28 cellular contexts compared by ENCODE assay signal in the genomic region with DNA sequence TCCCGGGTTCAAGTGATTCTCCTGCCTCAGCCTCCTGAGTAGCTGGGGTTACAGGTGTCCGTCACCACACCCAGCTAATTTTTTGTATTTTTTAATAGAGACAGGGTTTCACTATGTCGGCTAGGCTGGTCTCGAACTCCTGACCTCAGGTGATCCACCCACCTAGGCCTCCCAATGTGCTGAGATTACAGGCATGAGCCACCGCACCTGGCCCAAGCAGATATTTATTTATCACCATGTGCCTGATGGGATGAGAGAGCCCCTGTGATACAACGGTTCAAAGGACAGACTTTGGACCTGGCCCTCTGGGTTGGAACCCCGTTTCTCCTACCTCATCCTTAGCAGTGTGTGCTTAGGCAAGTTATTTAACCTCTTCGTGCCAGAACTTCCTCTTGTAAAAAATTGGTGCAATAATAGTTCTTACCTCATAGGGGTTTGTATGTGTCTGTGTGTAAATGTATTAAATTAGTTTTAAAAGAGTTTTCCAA.
"Had no signal": no experiment of that assay in that cellular context is flagged by ENCODE, and none has a peak within 500 bp of the region (broad histone marks: within the 10 kb centered on the region; RNA-seq: fewer than 3 reads in every experiment).

No MANE protein-coding gene starts in this region.

- ATAC-seq: activated CD4-positive, alpha-beta T cell treated with anti-CD3 and anti-CD28 coated beads for 36 hours; activated naive CD4-positive, alpha-beta T cell treated with anti-CD3 and anti-CD28 coated beads, Interleukin-2, amount 50 U/mL, for 72 hours; activated T-helper 17 cell treated with anti-CD3 and anti-CD28 coated beads, Interleukin-2, amount 50 U/mL, for 72 hours; esophagus mucosa; left ventricle myocardium superior; natural killer cell treated with Interleukin-12 subunit alpha and Interleukin-12 subunit beta and Interleukin-15 and Interleukin-18, amount 100 ng/mL, for 72 hours; pancreas; psoas muscle had no signal

- H3K9me3 ChIP-seq: ascending aorta, pancreas, psoas muscle, right atrium auricular region, suprapubic skin, transverse colon had no signal

- H3K9me3 Mint-ChIP-seq: activated B cell treated with CpG ODN at 0.5 μM for 24 hours; activated naive CD4-positive, alpha-beta T cell treated with anti-CD3 and anti-CD28 coated beads, Interleukin-2, amount 50 U/mL, for 72 hours; activated T-cell treated with anti-CD3 and anti-CD28 coated beads, Interleukin-2, amount 50 U/mL, for 24 hours; activated T-helper 17 cell treated with anti-CD3 and anti-CD28 coated beads, Interleukin-2, amount 50 U/mL, for 72 hours; natural killer cell treated with Interleukin-12 subunit alpha and Interleukin-12 subunit beta and Interleukin-15 and Interleukin-18, amount 100 ng/mL, for 72 hours; stimulated activated naive CD8-positive, alpha-beta T cell treated with anti-CD3 and anti-CD28 coated beads, Interleukin-15, Interleukin-2, amounts not matched to agents 100 ng/mL and 50 ng/mL, for 24 hours had no signal

- H3K27ac ChIP-seq: ascending aorta, brain microvascular endothelial cell, pancreas, psoas muscle, right atrium auricular region, suprapubic skin, transverse colon had no signal

- H3K27me3 ChIP-seq: ascending aorta, brain microvascular endothelial cell, pancreas, right atrium auricular region, suprapubic skin, transverse colon had no signal

- H3K27me3 Mint-ChIP-seq: activated B cell treated with CpG ODN at 0.5 μM for 24 hours; activated CD4-positive, alpha-beta T cell treated with anti-CD3 and anti-CD28 coated beads for 36 hours; activated T-cell treated with anti-CD3 and anti-CD28 coated beads, Interleukin-2, amount 50 U/mL, for 24 hours; activated T-helper 17 cell treated with anti-CD3 and anti-CD28 coated beads, Interleukin-2, amount 50 U/mL, for 72 hours; stimulated activated naive CD8-positive, alpha-beta T cell treated with anti-CD3 and anti-CD28 coated beads, Interleukin-15, Interleukin-2, amounts not matched to agents 100 ng/mL and 50 ng/mL, for 24 hours had no signal

- FAIRE-seq: colon, pancreas, urothelium cell line had no signal

- H3K27ac Mint-ChIP-seq: activated B cell treated with CpG ODN at 0.5 μM for 24 hours; activated CD4-positive, alpha-beta T cell treated with anti-CD3 and anti-CD28 coated beads for 36 hours; activated naive CD4-positive, alpha-beta T cell treated with anti-CD3 and anti-CD28 coated beads, Interleukin-2, amount 50 U/mL, for 72 hours; activated T-cell treated with anti-CD3 and anti-CD28 coated beads, Interleukin-2, amount 50 U/mL, for 24 hours; activated T-helper 17 cell treated with anti-CD3 and anti-CD28 coated beads, Interleukin-2, amount 50 U/mL, for 72 hours; natural killer cell treated with Interleukin-12 subunit alpha and Interleukin-12 subunit beta and Interleukin-15 and Interleukin-18, amount 100 ng/mL, for 72 hours; stimulated activated naive CD8-positive, alpha-beta T cell treated with anti-CD3 and anti-CD28 coated beads, Interleukin-15, Interleukin-2, amounts not matched to agents 100 ng/mL and 50 ng/mL, for 24 hours had no signal

- H3K4me3 Mint-ChIP-seq: activated B cell treated with CpG ODN at 0.5 μM for 24 hours; activated CD4-positive, alpha-beta T cell treated with anti-CD3 and anti-CD28 coated beads for 36 hours; activated T-cell treated with anti-CD3 and anti-CD28 coated beads, Interleukin-2, amount 50 U/mL, for 24 hours; activated T-helper 17 cell treated with anti-CD3 and anti-CD28 coated beads, Interleukin-2, amount 50 U/mL, for 72 hours; natural killer cell treated with Interleukin-12 subunit alpha and Interleukin-12 subunit beta and Interleukin-15 and Interleukin-18, amount 100 ng/mL, for 72 hours; stimulated activated naive CD8-positive, alpha-beta T cell treated with anti-CD3 and anti-CD28 coated beads, Interleukin-15, Interleukin-2, amounts not matched to agents 100 ng/mL and 50 ng/mL, for 24 hours had no signal

- H3K4me1 Mint-ChIP-seq: activated CD4-positive, alpha-beta T cell treated with anti-CD3 and anti-CD28 coated beads for 36 hours; activated T-helper 17 cell treated with anti-CD3 and anti-CD28 coated beads, Interleukin-2, amount 50 U/mL, for 72 hours had no signal

- DNase-seq: activated B cell treated with CpG ODN at 0.5 μM for 24 hours; activated CD4-positive, alpha-beta T cell treated with anti-CD3 and anti-CD28 coated beads for 36 hours; activated CD4-positive, alpha-beta T cell treated with anti-CD3 and anti-CD28 coated beads, Interleukin-2, amount 50 U/mL, for 4 hours; activated CD8-positive, alpha-beta memory T cell treated with anti-CD3 and anti-CD28 coated beads for 24 hours; activated CD8-positive, alpha-beta memory T cell treated with anti-CD3 and anti-CD28 coated beads, Interleukin-2, amount 50 U/mL, for 4 hours; activated T-cell treated with anti-CD3 and anti-CD28 coated beads, Interleukin-2, amount 50 U/mL, for 24 hours; brain microvascular endothelial cell; central memory CD4-positive, alpha-beta T cell; effector memory CD4-positive, alpha-beta T cell; foreskin melanocyte; hippocampal formation; left ventricle myocardium superior; midbrain; pancreas; psoas muscle; stimulated activated CD4-positive, alpha-beta T cell treated with anti-CD3 and anti-CD28 coated beads, Interleukin-12 subunit alpha, Interleukin-12 subunit beta, amount 100 ng/mL, for 4 hours; T-helper 9 cell; transverse colon had no signal

- H3K36me3 ChIP-seq: ascending aorta, brain microvascular endothelial cell, pancreas, right atrium auricular region, suprapubic skin, transverse colon had no signal

- H3K4me1 ChIP-seq: ascending aorta, pancreas, psoas muscle, right atrium auricular region, suprapubic skin, transverse colon had no signal

- H3K4me3 ChIP-seq: ascending aorta, pancreas, psoas muscle, right atrium auricular region, suprapubic skin, transverse colon had no signal
